Comparison of ENCODE assay signal across 8 cellular contexts in the genomic region with DNA sequence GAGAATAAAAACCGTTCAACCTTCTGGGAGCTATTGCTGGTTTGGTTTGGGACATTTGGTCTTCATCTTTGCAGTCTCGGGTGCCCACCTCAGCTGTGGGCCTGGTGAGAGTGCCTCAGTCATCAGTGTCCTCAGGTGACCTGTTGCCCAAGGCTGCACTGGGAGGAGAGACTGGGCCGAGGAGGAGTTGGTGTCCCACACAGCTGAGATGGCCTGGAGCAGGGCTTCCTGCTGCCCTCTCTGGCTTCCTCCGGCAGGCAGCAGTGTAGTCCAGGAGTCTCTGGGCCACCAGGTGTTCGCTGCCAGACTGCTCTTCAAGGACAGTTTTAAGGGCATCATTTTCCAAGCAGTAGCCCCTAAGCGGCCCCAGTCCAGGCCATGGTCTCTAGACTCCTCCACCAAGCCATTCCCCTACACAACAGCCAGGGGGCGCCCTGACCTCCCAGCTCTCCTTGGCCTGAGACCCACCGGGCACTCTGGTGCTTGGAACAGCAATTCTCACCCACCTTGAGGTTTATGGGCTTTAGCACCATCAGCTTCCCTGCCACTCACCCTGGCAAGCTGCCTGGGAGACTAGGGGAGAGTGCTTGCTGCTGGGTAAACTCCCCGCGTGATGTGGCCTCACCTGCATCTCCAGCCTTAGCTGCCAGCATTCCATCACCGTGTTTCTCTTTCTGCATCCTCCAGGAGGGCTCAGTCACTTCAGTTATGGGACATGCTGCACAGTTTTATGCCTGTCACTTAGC. TPM values are rescaled to one million over a fixed set of nuclear protein-coding genes. Genes with fewer than 3 reads are reported as not detected.
DNase-seq lines count a peak whose midpoint lies in the region; ATAC-seq and TF ChIP-seq lines count a peak whose summit lies in the region.

No MANE protein-coding gene starts in this region.

- H2AFZ ChIP-seq in trophoblast cell (ENCODE audit: insufficient read depth, low read length, poor library complexity) = no peak overlapping the region

- no peak overlapping the region for H4K91ac ChIP-seq in trophoblast cell (ENCODE audit: low read depth, low read length)

- H4K12ac ChIP-seq in trophoblast cell (ENCODE audit: low read depth, low read length) = no peak overlapping the region

- H3K27ac ChIP-seq in trophoblast cell (ENCODE audit: low read depth, low read length) = no peak overlapping the region

- ATAC-seq in HG02623 (IDR thresholded peaks at IDR 0.05; ENCODE audit: unreplicated experiment) (no peak), GM18519 (IDR thresholded peaks at IDR 0.05; ENCODE audit: low FRiP score, unreplicated experiment) (no peak)

- DNase-seq in NCI-H2081 (lab: John Stamatoyannopoulos, UW) (peak; percentile 9 to 15), NCI-H2081 treated with DMSO at 0.1 percent for 48 hours (lab: John Stamatoyannopoulos, UW) (no peak), NCI-H69 (lab: John Stamatoyannopoulos, UW) (peak; percentile 29), foreskin fibroblast (peak in 1 of 2 donors; percentile 68), trophoblast cell (peak; percentile 21 to 58)
- DNase-seq in activated T-cell treated with anti-CD3 and anti-CD28 coated beads, Interleukin-2, amount 50 U/mL, for 48 hours = peak; percentile 63 to 73

- peak; percentile 88 for TF ChIP-seq CTCF in foreskin fibroblast (IDR thresholded peaks at IDR 0.05; ENCODE audit: low read depth, low read length)

- no peak overlapping the region for H4K8ac ChIP-seq in trophoblast cell (ENCODE audit: low read depth, low read length)

- no peak overlapping the region for H3K14ac ChIP-seq in trophoblast cell (ENCODE audit: low read length)

- H2BK120ac ChIP-seq in trophoblast cell (ENCODE audit: insufficient read depth, low read length, poor library complexity) = no peak overlapping the region

- H3K9me3 ChIP-seq in trophoblast cell (ENCODE audit: insufficient read depth, low read depth, low read length) = peaks cover 1% of the 10 kb centered on the region

- no peaks in the 10 kb centered on the region for H3K27me3 ChIP-seq in trophoblast cell (ENCODE audit: insufficient read depth, low read length)

- no peak overlapping the region for H3K4me2 ChIP-seq in trophoblast cell (ENCODE audit: low read length)

- WGBS in trophoblast cell (ENCODE audit: extremely low coverage, insufficient coverage, insufficient read length) = no CpG with 5 or more reads among the region's 11 CpGs

- H3K79me2 ChIP-seq in trophoblast cell (ENCODE audit: control insufficient read depth, insufficient read depth, low read length, poor library complexity) = no peaks in the 10 kb centered on the region

- no peak overlapping the region for H3K9ac ChIP-seq in trophoblast cell (ENCODE audit: low read length)

- H3K4me1 ChIP-seq in trophoblast cell (ENCODE audit: control insufficient read depth in 1 of 2, insufficient read depth in 2 of 2, low read length in 2 of 2) = no peaks in the 10 kb centered on the region

- no peak overlapping the region for H2AK5ac ChIP-seq in trophoblast cell (ENCODE audit: low read length)

- H3K36me3 ChIP-seq in trophoblast cell (ENCODE audit: control insufficient read depth in 1 of 2, insufficient read depth in 2 of 2, low read length in 2 of 2) = peaks cover 65 to 66% of the 10 kb centered on the region in 2 experiments

- no peak overlapping the region for H2BK12ac ChIP-seq in trophoblast cell (ENCODE audit: low read length)

- no peak overlapping the region for H2BK5ac ChIP-seq in trophoblast cell (ENCODE audit: low read depth, low read length, poor library complexity)

- H3K79me1 ChIP-seq in trophoblast cell (ENCODE audit: low read length) = no peaks in the 10 kb centered on the region

- H3K4ac ChIP-seq in trophoblast cell (ENCODE audit: low read depth, low read length) = no peak overlapping the region

- no peak overlapping the region for H3K23ac ChIP-seq in trophoblast cell (ENCODE audit: low read length)

- H3K18ac ChIP-seq in trophoblast cell (ENCODE audit: low read length) = no peak overlapping the region

- H3K4me3 ChIP-seq in foreskin fibroblast (ENCODE audit: low read depth in 1 of 2, low read length in 2 of 2) (no peak overlapping the region), trophoblast cell (ENCODE audit: low read depth, low read length) (peak overlapping the region; percentile 26)

RNA-seq across cellular contexts. Expression of a gene that starts 9.1 kb away (rescaled TPM):
- 18.2 and 20.4 TPM in 2 replicates for polyA plus RNA-seq in trophoblast cell (2013)

RNA-seq across cellular contexts. Expression of a gene that starts 10.7 kb away (rescaled TPM):
- polyA plus RNA-seq in trophoblast cell (2013) = 23.7 and 23.9 TPM in 2 replicates

RNA-seq across cellular contexts. Expression of a gene that starts 34.1 kb away (rescaled TPM):
- polyA plus RNA-seq in trophoblast cell (2013) = 17.1 and 19.6 TPM in 2 replicates

RNA-seq across cellular contexts. Expression of a gene that starts 41.9 kb away (rescaled TPM):
- polyA plus RNA-seq in trophoblast cell (2013) = not detected in 2 replicates

RNA-seq across cellular contexts. Expression of a gene that starts 50.4 kb away (rescaled TPM):
- polyA plus RNA-seq in trophoblast cell (2013) = 0.03 TPM in 1 of 2 replicates, not detected in the other
